ENCODE assay signal across 8 cellular contexts in genomic region chr6:36442671-36443497, GRCh38. TPM values are rescaled to one million over a fixed set of nuclear protein-coding genes. Genes with fewer than 3 reads are reported as not detected.
DNase-seq lines count a peak whose midpoint lies in the region; ATAC-seq and TF ChIP-seq lines count a peak whose summit lies in the region.

TSS of gene KCTD20 (plus strand) at chr6:36443000. CDS start at chr6:36470098, 27,098 bp downstream.
TSS of gene PXT1 (minus strand) at chr6:36442854. CDS start at chr6:36426082, 16,772 bp downstream.

- DNase-seq in EL (peak; percentile 89), GOT3 (lab: John Stamatoyannopoulos, UW) (peak; percentile 62), LHCN-M2 (ENCODE audit: low read depth) (peak; percentile 84), fibroblast of the aortic adventitia (ENCODE audit: low read depth) (peak; percentile 84), nephron progenitor cell (peak; percentile 83)
- peak; percentile 76 for DNase-seq in activated effector memory CD4-positive, alpha-beta T cell treated with Interleukin-2 at 50 U/mL for 16 hours
- DNase-seq in stimulated activated naive CD8-positive, alpha-beta T cell treated with anti-CD3 and anti-CD28 coated beads, Interleukin-15, Interleukin-2, amounts not matched to agents 100 U/mL and 50 U/mL, for 24 hours = peak; percentile 90

- H3K4me3 Mint-ChIP-seq in nephron progenitor cell = peak within 1 kb of the TSS; percentile 96

- TF ChIP-seq POLR2A in Raji (IDR thresholded peaks at IDR 0.05; ENCODE audit: insufficient read depth, low read depth, low read length) = peak; percentile 80

- peaks cover 41% of the 10 kb centered on the region for H3K4me1 Mint-ChIP-seq in nephron progenitor cell

- ATAC-seq in stimulated activated naive CD8-positive, alpha-beta T cell treated with anti-CD3 and anti-CD28 coated beads, Interleukin-15, Interleukin-2, amounts not matched to agents 100 U/mL and 50 U/mL, for 24 hours = peak; percentile 91

- peak within 1 kb of the TSS; percentile 97 for H3K4me3 ChIP-seq in fibroblast of the aortic adventitia (ENCODE audit: low read depth, low read length)

- H3K27me3 Mint-ChIP-seq in nephron progenitor cell (ENCODE audit: low read depth, poor library complexity) = no peaks in the 10 kb centered on the region

- H3K36me3 Mint-ChIP-seq in nephron progenitor cell (ENCODE audit: low read depth) = peaks cover 26% of the 10 kb centered on the region

- peak within 1 kb of the TSS; percentile 98 for H3K27ac Mint-ChIP-seq in nephron progenitor cell

- no peak for TF ChIP-seq CTCF in fibroblast of the aortic adventitia (IDR thresholded peaks at IDR 0.05; ENCODE audit: insufficient read depth, low read length)
- TF ChIP-seq CTCF in nephron progenitor cell (IDR thresholded peaks at IDR 0.05) = no peak

- peaks cover 2% of the 10 kb centered on the region for H3K9me3 Mint-ChIP-seq in nephron progenitor cell

RNA-seq across cellular contexts. Expression of gene KCTD20, which starts in this region (rescaled TPM):
- total RNA-seq in LHCN-M2 (2014; rRNA removed) (46.1 and 47.5 TPM in 2 replicates), fibroblast of the aortic adventitia (ENCODE audit: low replicate concordance) (48.6 and 57.6 TPM in 2 replicates)
- 28.3 TPM for polyA plus RNA-seq in LHCN-M2 (2012)

RNA-seq across cellular contexts. Expression of gene PXT1, which starts in this region (rescaled TPM):
- total RNA-seq in LHCN-M2 (2014; rRNA removed) = 0.06 TPM in 1 of 2 replicates, not detected in the other
- 0.02 TPM for polyA plus RNA-seq in LHCN-M2 (2012)
- total RNA-seq in fibroblast of the aortic adventitia (ENCODE audit: low replicate concordance) = not detected in 2 replicates

Comparison
In these comparisons a context has a peak if more than half of its experiments do, and no peak if none do; other contexts are left out.
1. Peak in every context shown above with its lines: DNase-seq, ATAC-seq and H3K4me3 ChIP-seq.